22 cellular contexts compared by ENCODE assay signal in genomic region chr6:16265351-16266341, GRCh38.
"Had no signal": no experiment of that assay in that cellular context is flagged by ENCODE, and none has a peak within 500 bp of the region (broad histone marks: within the 10 kb centered on the region; RNA-seq: fewer than 3 reads in every experiment).

No MANE protein-coding gene starts in this region.

- H3K4me3 Mint-ChIP-seq: activated CD4-positive, alpha-beta memory T cell treated with anti-CD3 and anti-CD28 coated beads, Interleukin-2, amount 10 ng/mL, durations not matched to agents 7 days and 5 days; activated CD4-positive, alpha-beta T cell treated with anti-CD3 and anti-CD28 coated beads for 36 hours; activated naive CD8-positive, alpha-beta T cell; brain; central memory CD8-positive, alpha-beta T cell; naive thymus-derived CD4-positive, alpha-beta T cell; stimulated activated naive B cell treated with anti-CD40 and anti-IgM and Interleukin-4, amounts not matched to agents 10 μg/mL and 1 μg/mL and 100 μg/mL, for 72 hours; type B pancreatic cell had no signal

- H3K9me3 Mint-ChIP-seq: activated CD4-positive, alpha-beta memory T cell treated with anti-CD3 and anti-CD28 coated beads, Interleukin-2, amount 10 ng/mL, durations not matched to agents 7 days and 5 days; central memory CD8-positive, alpha-beta T cell; stimulated activated naive B cell treated with anti-CD40 and anti-IgM and Interleukin-4, amounts not matched to agents 10 μg/mL and 1 μg/mL and 100 μg/mL, for 72 hours; type B pancreatic cell had no signal

- H3K27me3 ChIP-seq: foreskin keratinocyte had no signal

- H3K27me3 Mint-ChIP-seq: activated CD4-positive, alpha-beta T cell treated with anti-CD3 and anti-CD28 coated beads for 36 hours; activated naive CD8-positive, alpha-beta T cell; central memory CD8-positive, alpha-beta T cell had no signal

- H3K4me1 Mint-ChIP-seq: activated CD4-positive, alpha-beta memory T cell treated with anti-CD3 and anti-CD28 coated beads, Interleukin-2, amount 10 ng/mL, durations not matched to agents 7 days and 5 days; activated CD4-positive, alpha-beta T cell treated with anti-CD3 and anti-CD28 coated beads for 36 hours; brain; central memory CD8-positive, alpha-beta T cell; naive thymus-derived CD4-positive, alpha-beta T cell; stimulated activated naive B cell treated with anti-CD40 and anti-IgM and Interleukin-4, amounts not matched to agents 10 μg/mL and 1 μg/mL and 100 μg/mL, for 72 hours had no signal

- H3K4me1 ChIP-seq: foreskin keratinocyte, parathyroid adenoma had no signal

- H3K9me3 ChIP-seq: mucosa of descending colon had no signal

- H3K27ac ChIP-seq: coronary artery, foreskin keratinocyte, parathyroid adenoma, VCaP had no signal

- DNase-seq: activated CD4-positive, alpha-beta memory T cell treated with anti-CD3 and anti-CD28 coated beads, Interleukin-2, amount 10 ng/mL, durations not matched to agents 7 days and 5 days; activated CD4-positive, alpha-beta T cell treated with anti-CD3 and anti-CD28 coated beads for 36 hours; activated CD8-positive, alpha-beta memory T cell treated with anti-CD3 and anti-CD28 coated beads, Interleukin-2, amount 50 U/mL, for 4 hours; activated gamma-delta T cell; activated T-cell treated with anti-CD3 and anti-CD28 coated beads, Interleukin-2, amount 50 U/mL, for 48 hours; foreskin keratinocyte; left cardiac atrium; mucosa of descending colon; naive thymus-derived CD4-positive, alpha-beta T cell; retina; stimulated activated CD4-positive, alpha-beta T cell treated with anti-CD3 and anti-CD28 coated beads, Interleukin-2, amount 100 ng/mL, for 48 hours; stimulated activated naive B cell treated with anti-CD40 and anti-IgM and Interleukin-4, amounts not matched to agents 10 μg/mL and 1 μg/mL and 100 μg/mL, for 72 hours; substantia nigra; T-helper 1 cell; T1000 had no signal

- H3K4me3 ChIP-seq: coronary artery, mucosa of descending colon had no signal

- ATAC-seq: activated CD4-positive, alpha-beta T cell treated with anti-CD3 and anti-CD28 coated beads for 36 hours; foreskin keratinocyte; mucosa of descending colon; naive thymus-derived CD4-positive, alpha-beta T cell; stimulated activated naive B cell treated with anti-CD40 and anti-IgM and Interleukin-4, amounts not matched to agents 10 μg/mL and 1 μg/mL and 100 μg/mL, for 72 hours had no signal

- H3K36me3 Mint-ChIP-seq: activated naive CD8-positive, alpha-beta T cell; brain; naive thymus-derived CD4-positive, alpha-beta T cell; stimulated activated naive B cell treated with anti-CD40 and anti-IgM and Interleukin-4, amounts not matched to agents 10 μg/mL and 1 μg/mL and 100 μg/mL, for 72 hours; type B pancreatic cell had no signal

- H3K27ac Mint-ChIP-seq: activated CD4-positive, alpha-beta memory T cell treated with anti-CD3 and anti-CD28 coated beads, Interleukin-2, amount 10 ng/mL, durations not matched to agents 7 days and 5 days; activated CD4-positive, alpha-beta T cell treated with anti-CD3 and anti-CD28 coated beads for 36 hours; activated naive CD8-positive, alpha-beta T cell; brain; naive thymus-derived CD4-positive, alpha-beta T cell; stimulated activated naive B cell treated with anti-CD40 and anti-IgM and Interleukin-4, amounts not matched to agents 10 μg/mL and 1 μg/mL and 100 μg/mL, for 72 hours; type B pancreatic cell had no signal
